In the genomic region with DNA sequence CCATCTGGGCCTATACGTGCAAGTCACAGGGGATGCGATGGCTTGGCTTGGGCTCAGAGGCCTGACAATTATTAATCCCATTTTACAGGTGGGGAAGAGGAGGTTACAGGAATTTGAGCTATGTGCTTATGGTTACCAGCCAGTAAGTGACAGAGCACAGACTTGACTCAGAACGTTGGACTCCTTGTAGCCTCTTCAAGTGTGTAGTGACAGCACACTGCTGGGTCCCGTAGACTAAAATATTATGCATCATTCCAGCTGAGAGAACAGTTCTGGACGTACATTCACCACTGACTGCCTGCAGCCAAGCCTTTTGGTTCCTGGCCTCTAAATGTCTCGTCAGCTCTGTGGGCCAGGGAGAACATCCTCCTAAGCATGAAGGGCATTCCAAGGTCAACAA, we compare ENCODE assay signal across 20 cellular contexts.
DNase-seq lines count a peak whose midpoint lies in the region; ATAC-seq and TF ChIP-seq lines count a peak whose summit lies in the region.
"Had no signal": no experiment of that assay in that cellular context is flagged by ENCODE, and none has a peak within 500 bp of the region (broad histone marks: within the 10 kb centered on the region; RNA-seq: fewer than 3 reads in every experiment).

No MANE protein-coding gene starts in this region.

- no peak overlapping the region for H3K27ac Mint-ChIP-seq in activated CD8-positive, alpha-beta memory T cell treated with anti-CD3 and anti-CD28 coated beads, Interleukin-2, amount 10 ng/mL, durations not matched to agents 7 days and 5 days
- H3K27ac Mint-ChIP-seq: activated B cell treated with CpG ODN at 0.5 μM for 24 hours; activated naive CD8-positive, alpha-beta T cell treated with anti-CD3 and anti-CD28 coated beads for 36 hours; activated T-helper 1 cell treated with anti-CD3 and anti-CD28 coated beads, Interleukin-12 subunit alpha, Interleukin-12 subunit beta, Interleukin-2, Interleukin-4 antibody, amounts not matched to agents 30 ng/mL and 10 ng/mL and 1 ng/mL, durations not matched to agents 14 hours and 24 hours and 36 hours; T-helper 1 cell treated with Interleukin-12 subunit alpha and Interleukin-12 subunit beta and Interleukin-4 antibody, amounts not matched to agents 30 μg/mL and 1 μg/mL, for 36 hours had no signal

- intact Hi-C loops in left lung (cut with DNase I): no loop called here

- H3K9me3 ChIP-seq in left lung: no peaks in the 10 kb centered on the region
- H3K9me3 ChIP-seq: breast epithelium, Caco-2, mucosa of descending colon had no signal

- CTCF ChIA-PET in activated CD8-positive, alpha-beta memory T cell treated with anti-CD3 and anti-CD28 coated beads, Interleukin-2, amount 10 ng/mL, durations not matched to agents 7 days and 5 days (lab: Charles Lee): no interaction called here

- peak; percentile 26 for DNase-seq in AG08395 (ENCODE audit: low spot score)
- DNase-seq in HT1080 (ENCODE audit: low read depth): peak; percentile 41
- DNase-seq in astrocyte of the spinal cord (ENCODE audit: low read depth, low spot score): peak; percentile 72
- no peak for DNase-seq in left lung
- no peak for DNase-seq in activated CD8-positive, alpha-beta memory T cell treated with anti-CD3 and anti-CD28 coated beads, Interleukin-2, amount 10 ng/mL, durations not matched to agents 7 days and 5 days
- DNase-seq in NCI-H2029 treated with DMSO at 0.1 percent for 48 hours (lab: John Stamatoyannopoulos, UW): no peak
- DNase-seq: activated B cell treated with CpG ODN at 0.5 μM for 24 hours; activated naive CD8-positive, alpha-beta T cell treated with anti-CD3 and anti-CD28 coated beads for 36 hours; left cardiac atrium; mucosa of descending colon; NCI-H1694 treated with DMSO at 0.1 percent for 48 hours; Right ventricle myocardium superior; stimulated activated naive CD8-positive, alpha-beta T cell treated with anti-CD3 and anti-CD28 coated beads, Interleukin-15, Interleukin-2, amounts not matched to agents 100 U/mL and 50 U/mL, for 24 hours had no signal

- H3K4me1 Mint-ChIP-seq in activated CD8-positive, alpha-beta memory T cell treated with anti-CD3 and anti-CD28 coated beads, Interleukin-2, amount 10 ng/mL, durations not matched to agents 7 days and 5 days: no peaks in the 10 kb centered on the region
- H3K4me1 Mint-ChIP-seq: activated B cell treated with CpG ODN at 0.5 μM for 24 hours; activated naive CD8-positive, alpha-beta T cell treated with anti-CD3 and anti-CD28 coated beads for 36 hours had no signal

- H3K4me3 ChIP-seq in astrocyte of the spinal cord (ENCODE audit: low read depth, low read length) (no peak overlapping the region), left lung (no peak overlapping the region)
- H3K4me3 ChIP-seq: breast epithelium, hepatocyte, mucosa of descending colon had no signal

- H3K36me3 Mint-ChIP-seq in activated CD8-positive, alpha-beta memory T cell treated with anti-CD3 and anti-CD28 coated beads, Interleukin-2, amount 10 ng/mL, durations not matched to agents 7 days and 5 days: no peaks in the 10 kb centered on the region
- H3K36me3 Mint-ChIP-seq: activated naive CD8-positive, alpha-beta T cell treated with anti-CD3 and anti-CD28 coated beads for 36 hours had no signal

- no peaks in the 10 kb centered on the region for H3K36me3 ChIP-seq in left lung
- H3K36me3 ChIP-seq: breast epithelium had no signal

- H3K9me3 Mint-ChIP-seq in activated CD8-positive, alpha-beta memory T cell treated with anti-CD3 and anti-CD28 coated beads, Interleukin-2, amount 10 ng/mL, durations not matched to agents 7 days and 5 days (ENCODE audit: low read depth): no peaks in the 10 kb centered on the region
- H3K9me3 Mint-ChIP-seq: activated B cell treated with CpG ODN at 0.5 μM for 24 hours; activated naive CD8-positive, alpha-beta T cell treated with anti-CD3 and anti-CD28 coated beads for 36 hours; activated T-helper 1 cell treated with anti-CD3 and anti-CD28 coated beads, Interleukin-12 subunit alpha, Interleukin-12 subunit beta, Interleukin-2, Interleukin-4 antibody, amounts not matched to agents 30 ng/mL and 10 ng/mL and 1 ng/mL, durations not matched to agents 14 hours and 24 hours and 36 hours; T-helper 1 cell treated with Interleukin-12 subunit alpha and Interleukin-12 subunit beta and Interleukin-4 antibody, amounts not matched to agents 30 μg/mL and 1 μg/mL, for 36 hours had no signal

- no peaks in the 10 kb centered on the region for H3K27me3 ChIP-seq in left lung
- H3K27me3 ChIP-seq: breast epithelium, hepatocyte had no signal

- TF ChIP-seq CTCF in astrocyte of the spinal cord (IDR thresholded peaks at IDR 0.05; ENCODE audit: low read depth, low read length): no peak
- TF ChIP-seq CTCF in left lung (IDR thresholded peaks at IDR 0.05): no peak

- peaks cover 0 to 3% of the 10 kb centered on the region in 2 donors for H3K4me1 ChIP-seq in left lung
- H3K4me1 ChIP-seq: breast epithelium had no signal

- no peak overlapping the region for H3K4me3 Mint-ChIP-seq in activated CD8-positive, alpha-beta memory T cell treated with anti-CD3 and anti-CD28 coated beads, Interleukin-2, amount 10 ng/mL, durations not matched to agents 7 days and 5 days
- H3K4me3 Mint-ChIP-seq: activated B cell treated with CpG ODN at 0.5 μM for 24 hours; activated naive CD8-positive, alpha-beta T cell treated with anti-CD3 and anti-CD28 coated beads for 36 hours; activated T-helper 1 cell treated with anti-CD3 and anti-CD28 coated beads, Interleukin-12 subunit alpha, Interleukin-12 subunit beta, Interleukin-2, Interleukin-4 antibody, amounts not matched to agents 30 ng/mL and 10 ng/mL and 1 ng/mL, durations not matched to agents 14 hours and 24 hours and 36 hours; T-helper 1 cell treated with Interleukin-12 subunit alpha and Interleukin-12 subunit beta and Interleukin-4 antibody, amounts not matched to agents 30 μg/mL and 1 μg/mL, for 36 hours had no signal

- H3K27ac ChIP-seq in left lung: no peak overlapping the region
- H3K27ac ChIP-seq: breast epithelium, hepatocyte had no signal

- in situ Hi-C loops in astrocyte of the spinal cord (cut with HindIII; ENCODE audit: low sequenced_read_pairs): no loop called here

- peak; percentile 57 for ATAC-seq in left lung
- ATAC-seq in activated CD8-positive, alpha-beta memory T cell treated with anti-CD3 and anti-CD28 coated beads, Interleukin-2, amount 10 ng/mL, durations not matched to agents 7 days and 5 days: no peak
- no peak for ATAC-seq in GM18519 (IDR thresholded peaks at IDR 0.05; ENCODE audit: low FRiP score, unreplicated experiment)
- ATAC-seq in HG03342 (IDR thresholded peaks at IDR 0.05; ENCODE audit: unreplicated experiment): no peak
- ATAC-seq: left cardiac atrium; mucosa of descending colon; stimulated activated naive CD8-positive, alpha-beta T cell treated with anti-CD3 and anti-CD28 coated beads, Interleukin-15, Interleukin-2, amounts not matched to agents 100 U/mL and 50 U/mL, for 24 hours had no signal

- H3K27me3 Mint-ChIP-seq in activated CD8-positive, alpha-beta memory T cell treated with anti-CD3 and anti-CD28 coated beads, Interleukin-2, amount 10 ng/mL, durations not matched to agents 7 days and 5 days: no peaks in the 10 kb centered on the region
- H3K27me3 Mint-ChIP-seq: activated B cell treated with CpG ODN at 0.5 μM for 24 hours had no signal

Comparison
In these comparisons a context has a peak if more than half of its experiments do, and no peak if none do; other contexts are left out.
1. DNase-seq: peak in AG08395 (single experiment), HT1080 (single experiment) and astrocyte of the spinal cord (single experiment); none in left lung (0 of 2), activated CD8-positive, alpha-beta memory T cell treated with anti-CD3 and anti-CD28 coated beads, Interleukin-2, amount 10 ng/mL, durations not matched to agents 7 days and 5 days (single experiment) and NCI-H2029 treated with DMSO at 0.1 percent for 48 hours (single experiment).